Comparison of ENCODE assay signal across 28 cellular contexts in genomic region chr2:171959998-171960397, GRCh38. TPM values are rescaled to one million over a fixed set of nuclear protein-coding genes. Genes with fewer than 3 reads are reported as not detected.
DNase-seq lines count a peak whose midpoint lies in the region; ATAC-seq, FAIRE-seq and TF ChIP-seq lines count a peak whose summit lies in the region.
"Had no signal": no experiment of that assay in that cellular context is flagged by ENCODE, and none has a peak within 500 bp of the region (broad histone marks: within the 10 kb centered on the region; RNA-seq: fewer than 3 reads in every experiment).

No MANE protein-coding gene starts in this region.

- H3K9me3 ChIP-seq in gastroesophageal sphincter (no peaks in the 10 kb centered on the region), skeletal muscle tissue (ENCODE audit: control insufficient read depth in 3 of 3, low read length in 3 of 3) (no peaks in the 10 kb centered on the region), kidney (ENCODE audit: control insufficient read depth in 1 of 2, low read length in 2 of 2) (no peaks in the 10 kb centered on the region)
- H3K9me3 ChIP-seq: BLaER1 treated with 17β-estradiol and CSF1 and Interleukin-3, amounts not matched to agents 10 nM and 100 nM; Caco-2; MG63 had no signal

- peaks cover 3% of the 10 kb centered on the region for H3K36me3 Mint-ChIP-seq in HFFc6 (ENCODE audit: low read depth)

- H3K4me3 ChIP-seq in gastroesophageal sphincter: no peak overlapping the region
- peak overlapping the region in 2 of 3 donors; percentile 15 to 30 for H3K4me3 ChIP-seq in skeletal muscle tissue (ENCODE audit: low read length in 3 of 3)
- no peak overlapping the region for H3K4me3 ChIP-seq in kidney (ENCODE audit: low read length in 2 of 2)
- H3K4me3 ChIP-seq: BLaER1 treated with 17β-estradiol and CSF1 and Interleukin-3, amounts not matched to agents 10 nM and 100 nM; MG63; PC-9 had no signal

- H3K36me3 ChIP-seq in gastroesophageal sphincter (peaks cover 0 to 15% of the 10 kb centered on the region in 2 donors), skeletal muscle tissue (ENCODE audit: control insufficient read depth in 3 of 3, insufficient read depth in 3 of 3, low read length in 3 of 3) (peaks cover 0 to 5% (median 0%) of the 10 kb centered on the region in 3 donors), kidney (ENCODE audit: control insufficient read depth in 1 of 2, insufficient read depth in 2 of 2, low read length in 2 of 2) (no peaks in the 10 kb centered on the region)

- H3K27me3 ChIP-seq in gastroesophageal sphincter (no peaks in the 10 kb centered on the region), skeletal muscle tissue (ENCODE audit: control insufficient read depth in 3 of 3, insufficient read depth in 3 of 3, low read length in 3 of 3) (no peaks in the 10 kb centered on the region)
- H3K27me3 ChIP-seq: BLaER1 treated with 17β-estradiol and CSF1 and Interleukin-3, amounts not matched to agents 10 nM and 100 nM; MG63 had no signal

- no peak for FAIRE-seq in kidney (lab: Jason Lieb, UNC)
- FAIRE-seq: A204.1, GM12891, GM19239, H1 had no signal

- no peak for TF ChIP-seq EP300 in gastroesophageal sphincter (IDR thresholded peaks at IDR 0.05)

- H3K27ac ChIP-seq in gastroesophageal sphincter (no peak overlapping the region), skeletal muscle tissue (ENCODE audit: low read depth, low read length) (peak overlapping the region; percentile 8), kidney (ENCODE audit: low read depth in 2 of 2, low read length in 2 of 2) (no peak overlapping the region)
- H3K27ac ChIP-seq: PC-9 had no signal

- peaks cover 56% of the 10 kb centered on the region for H3K4me1 Mint-ChIP-seq in HFFc6 (ENCODE audit: low read depth)

- no peak overlapping the region for H3K4me3 Mint-ChIP-seq in HFFc6
- H3K4me3 Mint-ChIP-seq: CD8-positive, alpha-beta T cell had no signal

- H3K9ac ChIP-seq in skeletal muscle tissue (ENCODE audit: low read depth in 1 of 3, low read length in 3 of 3): no peak overlapping the region
- no peak overlapping the region for H3K9ac ChIP-seq in kidney (ENCODE audit: low read length in 2 of 2)
- H3K9ac ChIP-seq: BLaER1 treated with 17β-estradiol and CSF1 and Interleukin-3, amounts not matched to agents 10 nM and 100 nM had no signal

- H3K9me3 Mint-ChIP-seq in HFFc6: no peaks in the 10 kb centered on the region
- H3K9me3 Mint-ChIP-seq: CD8-positive, alpha-beta T cell had no signal

- H3K27me3 Mint-ChIP-seq in HFFc6 (ENCODE audit: insufficient read depth): no peaks in the 10 kb centered on the region

- intact Hi-C loops in Right ventricle myocardium superior (cut with DNase I) (no loop called here), cardiac septum (cut with DNase I) (no loop called here), kidney (cut with DNase I) (no loop called here)

- peak; percentile 56 for ATAC-seq in Right ventricle myocardium superior (ENCODE audit: poor library complexity)
- ATAC-seq in gastroesophageal sphincter: peak; percentile 25
- ATAC-seq: CD8-positive, alpha-beta T cell; HCT116 had no signal

- no peak for TF ChIP-seq POLR2A in gastroesophageal sphincter (IDR thresholded peaks at IDR 0.05)

- peak overlapping the region; percentile 35 for H3K27ac Mint-ChIP-seq in HFFc6
- H3K27ac Mint-ChIP-seq: CD8-positive, alpha-beta T cell had no signal

- 35 to 67% methylated on average over 2 of the region's 2 CpGs for WGBS in gastroesophageal sphincter (ENCODE audit: low coverage in 1 of 2), 2 donors

- DNase-seq in Right ventricle myocardium superior: no peak
- DNase-seq in cardiac septum (ENCODE audit: low spot score): no peak
- no peak for DNase-seq in HFFc6
- no peak for DNase-seq in NCI-H146 treated with DMSO at 0.1 percent for 48 hours (lab: John Stamatoyannopoulos, UW; ENCODE audit: unreplicated experiment)
- DNase-seq in kidney: no peak
- DNase-seq: Caco-2; CD8-positive, alpha-beta T cell; GDM1; KBM-7; MG63; NCI-H1105 treated with DMSO at 0.1 percent for 48 hours; NCI-H146; NCI-H2029; NCI-H446; NCI-H524 treated with DMSO at 0.1 percent for 48 hours; NCI-H82; NK-92 treated with Interleukin-12 subunit alpha and Interleukin-12 subunit beta, amount 100 ng/mL, for 24 hours; PC-9; RPMI8226; SHP77 treated with DMSO at 0.1 percent for 48 hours had no signal

- peaks cover 0 to 40% (median 3%) of the 10 kb centered on the region in 3 donors for H3K4me1 ChIP-seq in gastroesophageal sphincter
- H3K4me1 ChIP-seq in skeletal muscle tissue (ENCODE audit: control insufficient read depth in 3 of 3, insufficient read depth in 3 of 3, low read length in 3 of 3): peaks cover 7 to 21% (median 14%) of the 10 kb centered on the region in 3 donors
- no peaks in the 10 kb centered on the region for H3K4me1 ChIP-seq in kidney (ENCODE audit: control insufficient read depth in 1 of 2, insufficient read depth in 1 of 2, low read depth in 1 of 2, low read length in 2 of 2)
- H3K4me1 ChIP-seq: Caco-2 had no signal

- no peak for TF ChIP-seq CTCF in HFFc6 (IDR thresholded peaks at IDR 0.05)
- no peak for TF ChIP-seq CTCF in gastroesophageal sphincter (IDR thresholded peaks at IDR 0.05)
- TF ChIP-seq CTCF in kidney (IDR thresholded peaks at IDR 0.05; ENCODE audit: borderline replicate concordance, extremely low read depth, insufficient read depth): no peak

RNA-seq across cellular contexts. Expression of gene HAT1, which starts 37.7 kb away (rescaled TPM):
- 31.1 TPM for total RNA-seq in Right ventricle myocardium superior
- total RNA-seq in cardiac septum: 32.7 TPM
- total RNA-seq in HFFc6 (2021; fragmentation: NEBNext Ultra II Directional; extraction: Animal tissue kit (Norgen Biotek cat#: 25700)): 10 to 100 TPM; 40.3 to 65.1 (median 61.3) TPM
- 10 to 100 TPM; 25.2 to 34.2 (median 31.3) TPM for total RNA-seq in gastroesophageal sphincter
- total RNA-seq in skeletal muscle tissue: 32.4 TPM
- total RNA-seq in kidney: 35.8 TPM
- 35.2 TPM for polyA plus RNA-seq in kidney (ENCODE audit: insufficient read depth, low read depth, low replicate concordance)

RNA-seq across cellular contexts. Expression of gene METAP1D, which starts 39.8 kb away (rescaled TPM):
- total RNA-seq in Right ventricle myocardium superior: 6.9 TPM
- total RNA-seq in cardiac septum: 4.0 TPM
- total RNA-seq in HFFc6 (2021; fragmentation: NEBNext Ultra II Directional; extraction: Animal tissue kit (Norgen Biotek cat#: 25700)): 1 to 10 TPM; 5.3 to 7.5 (median 6.2) TPM
- total RNA-seq in gastroesophageal sphincter: 1 to 10 TPM; 1.8 to 9.2 (median 4.2) TPM
- 8.9 TPM for total RNA-seq in skeletal muscle tissue
- 6.2 TPM for total RNA-seq in kidney
- 4.0 TPM for polyA plus RNA-seq in kidney (ENCODE audit: insufficient read depth, low read depth, low replicate concordance)

Comparison
In these comparisons a context has a peak if more than half of its experiments do, and no peak if none do; other contexts are left out.
1. H3K4me3 ChIP-seq: peak in skeletal muscle tissue (2 of 3); none in gastroesophageal sphincter (0 of 2) and kidney (0 of 2).